In the genomic region with DNA sequence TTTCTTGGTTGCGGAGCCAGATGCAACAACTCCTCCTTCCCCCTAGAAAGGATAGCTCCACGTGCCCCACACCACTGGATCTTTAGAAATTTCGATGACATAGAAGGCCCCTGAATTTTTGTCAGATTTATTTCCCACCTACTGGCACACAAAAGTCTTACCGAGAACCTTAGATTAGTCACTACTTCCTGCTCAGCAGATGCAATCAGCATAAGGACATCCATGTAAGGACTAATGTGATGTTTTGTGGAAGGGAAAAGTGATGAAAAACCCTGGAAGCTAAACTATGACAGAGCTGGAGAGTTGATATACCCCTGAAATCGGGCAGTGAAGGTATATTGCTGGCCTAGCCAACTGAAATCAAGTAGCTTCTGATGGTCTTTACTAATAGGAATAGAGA, we compare ENCODE assay signal across 29 cellular contexts.
"Had no signal": no experiment of that assay in that cellular context is flagged by ENCODE, and none has a peak within 500 bp of the region (broad histone marks: within the 10 kb centered on the region; RNA-seq: fewer than 3 reads in every experiment).

No MANE protein-coding gene starts in this region.

- H3K36me3 ChIP-seq: ascending aorta, cardiac muscle cell, WERI-Rb-1 had no signal

- H3K4me1 ChIP-seq: ascending aorta had no signal

- DNase-seq: activated CD4-positive, alpha-beta memory T cell treated with anti-CD3 and anti-CD28 coated beads, Interleukin-2, amount 10 ng/mL, durations not matched to agents 7 days and 5 days; activated CD4-positive, alpha-beta T cell treated with anti-CD3 and anti-CD28 coated beads for 1 hour; activated CD4-positive, alpha-beta T cell treated with anti-CD3 and anti-CD28 coated beads for 36 hours; activated CD4-positive, alpha-beta T cell treated with anti-CD3 and anti-CD28 coated beads for 48 hours; activated CD4-positive, alpha-beta T cell treated with anti-CD3 and anti-CD28 coated beads, Interleukin-2, amount 10 ng/mL, durations not matched to agents 7 days and 5 days; activated CD4-positive, alpha-beta T cell treated with anti-CD3 and anti-CD28 coated beads, Interleukin-2, amount 50 U/mL, for 48 hours; activated CD4-positive, CD25-positive, alpha-beta regulatory T cell; activated CD8-positive, alpha-beta memory T cell treated with anti-CD3 and anti-CD28 coated beads for 24 hours; activated CD8-positive, alpha-beta memory T cell treated with anti-CD3 and anti-CD28 coated beads, Interleukin-2, amount 10 ng/mL, durations not matched to agents 7 days and 5 days; activated CD8-positive, alpha-beta memory T cell treated with anti-CD3 and anti-CD28 coated beads, Interleukin-2, amount 50 U/mL, for 48 hours; activated CD8-positive, alpha-beta T cell treated with anti-CD3 and anti-CD28 coated beads, Interleukin-2, amount 10 ng/mL, durations not matched to agents 7 days and 5 days; activated effector memory CD4-positive, alpha-beta T cell treated with Interleukin-2 at 50 U/mL for 16 hours; activated gamma-delta T cell; activated naive CD4-positive, alpha-beta T cell treated with anti-CD3 and anti-CD28 coated beads, Interleukin-2, amount 10 ng/mL, durations not matched to agents 7 days and 5 days; activated naive CD4-positive, alpha-beta T cell treated with Interleukin-2 at 50 U/mL for 16 hours; activated naive CD8-positive, alpha-beta T cell treated with anti-CD3 and anti-CD28 coated beads, Interleukin-2, amount 10 ng/mL, durations not matched to agents 7 days and 5 days; activated naive CD8-positive, alpha-beta T cell treated with anti-CD3 and anti-CD28 coated beads, Interleukin-2, amount 50 U/mL, for 24 hours; activated T-cell treated with anti-CD3 and anti-CD28 coated beads, Interleukin-2, amount 50 U/mL, for 24 hours; activated T-cell treated with anti-CD3 and anti-CD28 coated beads, Interleukin-2, amount 50 U/mL, for 48 hours; amygdala; anterior cingulate cortex; caudate nucleus; cerebellar nuclear complex; T-helper 1 cell; T-helper 9 cell; WERI-Rb-1 had no signal

- H3K27ac ChIP-seq: ascending aorta, cardiac muscle cell, WERI-Rb-1 had no signal

- H3K4me3 ChIP-seq: ascending aorta, cardiac muscle cell had no signal

- ATAC-seq: activated CD4-positive, alpha-beta T cell treated with anti-CD3 and anti-CD28 coated beads for 36 hours; activated CD8-positive, alpha-beta memory T cell treated with anti-CD3 and anti-CD28 coated beads, Interleukin-2, amount 10 ng/mL, durations not matched to agents 7 days and 5 days; activated CD8-positive, alpha-beta T cell treated with anti-CD3 and anti-CD28 coated beads, Interleukin-2, amount 10 ng/mL, durations not matched to agents 7 days and 5 days; activated naive CD8-positive, alpha-beta T cell treated with anti-CD3 and anti-CD28 coated beads, Interleukin-2, amount 50 U/mL, for 24 hours; WTC11 had no signal

- H3K9me3 ChIP-seq: ascending aorta had no signal
